8 cellular contexts compared by ENCODE assay signal in genomic region chr20:1392443-1392692, GRCh38. TPM values are rescaled to one million over a fixed set of nuclear protein-coding genes. Genes with fewer than 3 reads are reported as not detected.
DNase-seq lines count a peak whose midpoint lies in the region; ATAC-seq lines count a peak whose summit lies in the region.

No MANE protein-coding gene starts in this region.

- H3K4me3 ChIP-seq in GM08714 (ENCODE audit: low read length), result peak overlapping the region; percentile 81
- peak overlapping the region; percentile 70 for H3K4me3 ChIP-seq in iPS-18a (ENCODE audit: low read length)
- peak overlapping the region; percentile 85 to 93 for H3K4me3 ChIP-seq in stomach smooth muscle (ENCODE audit: low read length in 2 of 2)

- H3K4me3 Mint-ChIP-seq in activated T-helper 17 cell treated with anti-CD3 and anti-CD28 coated beads, Interleukin-2, amount 50 U/mL, for 72 hours, result peak overlapping the region; percentile 79

- H3K27ac Mint-ChIP-seq in activated T-helper 17 cell treated with anti-CD3 and anti-CD28 coated beads, Interleukin-2, amount 50 U/mL, for 72 hours, result peak overlapping the region; percentile 82

- no peaks in the 10 kb centered on the region for H3K9me3 Mint-ChIP-seq in activated T-helper 17 cell treated with anti-CD3 and anti-CD28 coated beads, Interleukin-2, amount 50 U/mL, for 72 hours

- H3K27me3 Mint-ChIP-seq in activated T-helper 17 cell treated with anti-CD3 and anti-CD28 coated beads, Interleukin-2, amount 50 U/mL, for 72 hours, result no peaks in the 10 kb centered on the region

- no peaks in the 10 kb centered on the region for H3K36me3 ChIP-seq in iPS-18a (ENCODE audit: control insufficient read depth, low read depth, low read length)
- H3K36me3 ChIP-seq in stomach smooth muscle (ENCODE audit: control insufficient read depth in 2 of 2, insufficient read depth in 2 of 2, low read length in 2 of 2), result peaks cover 3 to 6% of the 10 kb centered on the region in 2 donors

- no peak for DNase-seq in NCI-H1105 (lab: John Stamatoyannopoulos, UW)
- no peak for DNase-seq in NCI-H526 treated with DMSO at 0.1 percent for 48 hours (lab: John Stamatoyannopoulos, UW)

- H3K9me3 ChIP-seq in iPS-18a (ENCODE audit: control insufficient read depth, low read depth, low read length) (no peaks in the 10 kb centered on the region), stomach smooth muscle (ENCODE audit: control insufficient read depth in 2 of 2, low read length in 2 of 2) (no peaks in the 10 kb centered on the region)

- peaks cover 46% of the 10 kb centered on the region for H3K4me1 Mint-ChIP-seq in activated T-helper 17 cell treated with anti-CD3 and anti-CD28 coated beads, Interleukin-2, amount 50 U/mL, for 72 hours

- peaks cover 29% of the 10 kb centered on the region for H3K27me3 ChIP-seq in iPS-18a (ENCODE audit: control insufficient read depth, insufficient read depth, low read length)
- H3K27me3 ChIP-seq in stomach smooth muscle (ENCODE audit: control insufficient read depth in 1 of 2, insufficient read depth in 2 of 2, low read length in 2 of 2), result peaks cover 0 to 2% of the 10 kb centered on the region in 2 donors

- H3K9ac ChIP-seq in iPS-18a (ENCODE audit: low read length) (peak overlapping the region; percentile 44), stomach smooth muscle (ENCODE audit: low read length in 2 of 2) (peak overlapping the region; percentile 56 to 78)

- H3K36me3 Mint-ChIP-seq in activated T-helper 17 cell treated with anti-CD3 and anti-CD28 coated beads, Interleukin-2, amount 50 U/mL, for 72 hours (ENCODE audit: low read depth), result peaks cover 48% of the 10 kb centered on the region

- ATAC-seq in HG02870 (IDR thresholded peaks at IDR 0.05; ENCODE audit: unreplicated experiment) (peak; percentile 23), HG03025 (IDR thresholded peaks at IDR 0.05; ENCODE audit: low FRiP score, unreplicated experiment) (no peak)
- ATAC-seq in activated T-helper 17 cell treated with anti-CD3 and anti-CD28 coated beads, Interleukin-2, amount 50 U/mL, for 72 hours (replicated peaks), result peak; percentile 25

- H3K27ac ChIP-seq in iPS-18a (ENCODE audit: low read length) (no peak overlapping the region), stomach smooth muscle (ENCODE audit: low read length) (peak overlapping the region; percentile 62)

- H3K4me1 ChIP-seq in iPS-18a (ENCODE audit: control insufficient read depth, low read depth, low read length), result peaks cover 30% of the 10 kb centered on the region
- H3K4me1 ChIP-seq in stomach smooth muscle (ENCODE audit: control insufficient read depth, insufficient read depth, low read length), result peaks cover 45% of the 10 kb centered on the region

RNA-seq across cellular contexts. Expression of gene FKBP1A, which starts 0.5 kb away (rescaled TPM):
- total RNA-seq in activated T-helper 17 cell treated with anti-CD3 and anti-CD28 coated beads, Interleukin-2, amount 50 U/mL, for 72 hours, result 100 to 1,000 TPM; 178 to 294 TPM
